ENCODE assay signal across 9 cellular contexts in the genomic region with DNA sequence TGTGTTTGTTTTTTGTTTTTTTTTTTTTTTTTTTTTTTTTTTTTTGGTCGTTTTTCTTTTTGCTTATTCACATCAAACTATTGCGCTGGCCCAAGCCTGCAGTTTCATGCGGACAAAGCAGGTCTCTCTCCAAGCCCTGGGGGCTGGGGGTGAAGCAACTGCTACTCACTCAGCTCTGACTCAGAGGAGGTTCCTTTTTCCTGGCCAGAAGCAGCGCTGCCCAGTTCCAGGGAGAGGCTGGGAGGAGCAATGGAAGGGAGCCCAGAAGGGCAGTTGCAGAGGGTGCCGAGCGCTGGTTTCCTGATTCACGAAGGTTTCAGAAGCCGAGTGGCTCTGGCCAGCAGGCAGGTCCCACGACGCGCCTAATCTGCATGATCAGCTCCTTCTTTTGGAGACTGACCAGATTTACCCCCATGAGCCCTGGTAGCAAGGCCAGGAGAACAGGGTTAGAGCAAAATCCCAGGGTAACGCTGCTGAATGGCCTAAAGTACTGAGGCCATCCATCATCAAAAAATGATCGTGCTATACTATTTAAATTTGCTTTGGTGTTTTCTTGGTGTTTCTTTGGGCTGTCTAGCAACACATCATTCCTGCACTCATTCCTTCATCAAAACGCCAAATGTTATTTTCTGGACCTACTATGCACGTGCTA.
A peak's percentile ranks its signal among the peaks of the same experiment; 100 is the strongest.
DNase-seq lines count a peak whose midpoint lies in the region; TF ChIP-seq lines count a peak whose summit lies in the region.
"Had no signal": no experiment of that assay in that cellular context is flagged by ENCODE, and none has a peak within 500 bp of the region (broad histone marks: within the 10 kb centered on the region; RNA-seq: fewer than 3 reads in every experiment).

No MANE protein-coding gene starts in this region.

- peak overlapping the region; percentile 33 for H3K4me3 ChIP-seq in fibroblast of the aortic adventitia (ENCODE audit: low read depth, low read length)

- no peak for TF ChIP-seq CTCF in fibroblast of the aortic adventitia (IDR thresholded peaks at IDR 0.05; ENCODE audit: insufficient read depth, low read length)

- peak; percentile 86 for DNase-seq in Ammon's horn (ENCODE audit: low spot score)
- peak; percentile 24 to 65 for DNase-seq in SHP77 (lab: John Stamatoyannopoulos, UW)
- peak; percentile 95 for DNase-seq in fibroblast of the aortic adventitia (ENCODE audit: low read depth)
- peak; percentile 74 for DNase-seq in non-pigmented ciliary epithelial cell (ENCODE audit: low read depth)
- no peak for DNase-seq in NCI-H2081 (lab: John Stamatoyannopoulos, UW)
- no peak for DNase-seq in NOMO-1 treated with DMSO at 0.1 percent for 48 hours (lab: John Stamatoyannopoulos, UW; ENCODE audit: unreplicated experiment)
- no peak for DNase-seq in NAMALWA (ENCODE audit: low spot score)
- DNase-seq in NCI-H526 (lab: John Stamatoyannopoulos, UW) = no peak
- DNase-seq: NCI-H1105 treated with DMSO at 0.1 percent for 48 hours had no signal

Comparison
In these comparisons a context has a peak if more than half of its experiments do, and no peak if none do; other contexts are left out.
1. DNase-seq: peak in Ammon's horn (single experiment), SHP77 (2 of 2), fibroblast of the aortic adventitia (single experiment) and non-pigmented ciliary epithelial cell (single experiment); none in NCI-H2081 (0 of 2), NOMO-1 treated with DMSO at 0.1 percent for 48 hours (single experiment), NAMALWA (single experiment) and NCI-H526 (0 of 2).